ENCODE assay signal across 1 cellular context in the genomic region with DNA sequence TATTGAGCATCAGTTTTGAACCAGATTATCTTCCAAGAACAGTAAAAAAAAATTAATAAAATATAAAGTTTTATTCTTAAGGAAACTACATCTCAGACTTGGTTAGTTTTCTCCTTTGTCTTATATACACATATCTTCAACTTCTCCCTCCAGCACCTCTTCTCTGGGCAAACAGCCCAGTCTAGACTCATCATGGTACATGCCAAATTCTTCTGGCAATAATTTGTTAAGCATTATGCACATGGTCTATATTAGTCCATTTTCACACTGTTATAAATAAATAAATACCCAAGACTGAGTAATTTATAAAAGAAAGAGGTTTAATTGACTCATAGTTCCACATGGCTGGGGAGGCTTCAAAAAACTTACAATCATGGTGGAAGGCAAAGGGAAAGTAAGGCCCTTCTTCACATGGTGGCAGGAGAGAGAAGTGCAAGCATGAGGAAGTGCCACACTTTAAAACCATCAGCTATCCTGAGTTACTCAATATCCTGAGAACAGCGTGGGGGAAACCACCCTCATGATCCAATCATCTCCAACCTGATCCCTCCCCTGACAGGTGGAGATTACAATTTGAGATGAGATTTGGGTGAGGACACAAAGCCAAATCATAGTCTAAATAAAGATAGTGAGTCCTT.
TF ChIP-seq lines count a peak whose summit lies in the region.

No MANE protein-coding gene starts in this region.

TF ChIP-seq in GM23338, 12 proteins besides CTCF, POLR2A, EP300 and RAD21 (continued from another document):
- TF ChIP-seq, protein P1, sequence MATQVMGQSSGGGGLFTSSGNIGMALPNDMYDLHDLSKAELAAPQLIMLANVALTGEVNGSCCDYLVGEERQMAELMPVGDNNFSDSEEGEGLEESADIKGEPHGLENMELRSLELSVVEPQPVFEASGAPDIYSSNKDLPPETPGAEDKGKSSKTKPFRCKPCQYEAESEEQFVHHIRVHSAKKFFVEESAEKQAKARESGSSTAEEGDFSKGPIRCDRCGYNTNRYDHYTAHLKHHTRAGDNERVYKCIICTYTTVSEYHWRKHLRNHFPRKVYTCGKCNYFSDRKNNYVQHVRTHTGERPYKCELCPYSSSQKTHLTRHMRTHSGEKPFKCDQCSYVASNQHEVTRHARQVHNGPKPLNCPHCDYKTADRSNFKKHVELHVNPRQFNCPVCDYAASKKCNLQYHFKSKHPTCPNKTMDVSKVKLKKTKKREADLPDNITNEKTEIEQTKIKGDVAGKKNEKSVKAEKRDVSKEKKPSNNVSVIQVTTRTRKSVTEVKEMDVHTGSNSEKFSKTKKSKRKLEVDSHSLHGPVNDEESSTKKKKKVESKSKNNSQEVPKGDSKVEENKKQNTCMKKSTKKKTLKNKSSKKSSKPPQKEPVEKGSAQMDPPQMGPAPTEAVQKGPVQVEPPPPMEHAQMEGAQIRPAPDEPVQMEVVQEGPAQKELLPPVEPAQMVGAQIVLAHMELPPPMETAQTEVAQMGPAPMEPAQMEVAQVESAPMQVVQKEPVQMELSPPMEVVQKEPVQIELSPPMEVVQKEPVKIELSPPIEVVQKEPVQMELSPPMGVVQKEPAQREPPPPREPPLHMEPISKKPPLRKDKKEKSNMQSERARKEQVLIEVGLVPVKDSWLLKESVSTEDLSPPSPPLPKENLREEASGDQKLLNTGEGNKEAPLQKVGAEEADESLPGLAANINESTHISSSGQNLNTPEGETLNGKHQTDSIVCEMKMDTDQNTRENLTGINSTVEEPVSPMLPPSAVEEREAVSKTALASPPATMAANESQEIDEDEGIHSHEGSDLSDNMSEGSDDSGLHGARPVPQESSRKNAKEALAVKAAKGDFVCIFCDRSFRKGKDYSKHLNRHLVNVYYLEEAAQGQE (IDR thresholded peaks at IDR 0.05; ENCODE audit: unreplicated experiment) = no peak
- TF ChIP-seq ZNF331 (CRISPR knock-in tag; IDR thresholded peaks at IDR 0.05; ENCODE audit: low read depth) (no peak), EZH2phosphoT487 (IDR thresholded peaks at IDR 0.05; ENCODE audit: unreplicated experiment) (no peak), NANOG (IDR thresholded peaks at IDR 0.05; ENCODE audit: borderline replicate concordance) (no peak)
- TF ChIP-seq, protein P2, sequence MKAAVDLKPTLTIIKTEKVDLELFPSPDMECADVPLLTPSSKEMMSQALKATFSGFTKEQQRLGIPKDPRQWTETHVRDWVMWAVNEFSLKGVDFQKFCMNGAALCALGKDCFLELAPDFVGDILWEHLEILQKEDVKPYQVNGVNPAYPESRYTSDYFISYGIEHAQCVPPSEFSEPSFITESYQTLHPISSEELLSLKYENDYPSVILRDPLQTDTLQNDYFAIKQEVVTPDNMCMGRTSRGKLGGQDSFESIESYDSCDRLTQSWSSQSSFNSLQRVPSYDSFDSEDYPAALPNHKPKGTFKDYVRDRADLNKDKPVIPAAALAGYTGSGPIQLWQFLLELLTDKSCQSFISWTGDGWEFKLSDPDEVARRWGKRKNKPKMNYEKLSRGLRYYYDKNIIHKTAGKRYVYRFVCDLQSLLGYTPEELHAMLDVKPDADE (IDR thresholded peaks at IDR 0.05) = no peak
